In the genomic region with DNA sequence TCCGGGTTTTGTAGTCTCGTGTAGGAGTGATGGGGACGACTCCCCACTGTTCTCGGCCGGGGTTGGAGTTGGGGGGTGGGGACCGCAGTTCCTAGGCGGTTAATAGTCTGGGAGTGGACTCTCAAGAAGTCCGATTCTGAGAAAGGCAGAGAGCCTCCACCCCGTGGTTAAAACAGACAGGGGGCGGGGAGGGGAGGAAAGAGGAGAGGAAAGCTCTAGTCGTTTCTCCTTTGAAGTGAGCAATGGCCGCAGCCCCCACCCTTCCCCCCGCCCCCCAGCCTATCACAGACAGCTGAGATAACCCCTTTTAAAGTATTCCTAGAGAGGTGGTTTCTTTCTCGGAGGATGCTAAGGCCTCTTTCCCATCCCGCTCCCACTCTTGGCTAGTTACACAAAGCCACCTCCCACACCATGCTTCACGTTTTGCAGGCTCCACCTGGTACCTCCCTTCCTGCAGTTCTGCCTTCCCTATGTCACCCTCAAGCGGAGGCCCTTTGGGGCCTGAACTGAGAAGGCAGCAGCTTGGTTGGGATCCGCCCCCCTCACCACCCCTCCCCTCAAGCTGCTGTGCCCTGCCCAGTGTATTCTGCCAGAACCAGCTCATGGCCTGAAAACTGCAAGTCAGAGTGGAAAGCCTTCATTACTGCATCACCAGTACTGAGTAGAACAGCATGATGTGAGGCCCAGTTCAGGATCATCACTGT, we compare ENCODE assay signal across 2 cellular contexts.
A peak's percentile ranks its signal among the peaks of the same experiment; 100 is the strongest.
TF ChIP-seq lines count a peak whose summit lies in the region.

No MANE protein-coding gene starts in this region.

TF ChIP-seq in HCT116, 20 proteins besides CTCF, POLR2A, EP300 and RAD21:
- TF ChIP-seq SIN3A (IDR thresholded peaks at IDR 0.05; ENCODE audit: low read depth): no peak
- TF ChIP-seq TCF7L2 (IDR thresholded peaks at IDR 0.05; ENCODE audit: borderline replicate concordance, extremely low read depth, insufficient read depth, insufficient read length): peak; percentile 61

TF ChIP-seq in GM12878, 131 proteins besides CTCF, POLR2A, EP300 and RAD21:
- TF ChIP-seq HDGF (IDR thresholded peaks at IDR 0.05) (peak; percentile 70; the same call in 1 of the 2 replicates), NBN (IDR thresholded peaks at IDR 0.05) (0 out of 2 replicates have a peak, but pooled peaks have one; percentile 1)
- TF ChIP-seq, protein P1, sequence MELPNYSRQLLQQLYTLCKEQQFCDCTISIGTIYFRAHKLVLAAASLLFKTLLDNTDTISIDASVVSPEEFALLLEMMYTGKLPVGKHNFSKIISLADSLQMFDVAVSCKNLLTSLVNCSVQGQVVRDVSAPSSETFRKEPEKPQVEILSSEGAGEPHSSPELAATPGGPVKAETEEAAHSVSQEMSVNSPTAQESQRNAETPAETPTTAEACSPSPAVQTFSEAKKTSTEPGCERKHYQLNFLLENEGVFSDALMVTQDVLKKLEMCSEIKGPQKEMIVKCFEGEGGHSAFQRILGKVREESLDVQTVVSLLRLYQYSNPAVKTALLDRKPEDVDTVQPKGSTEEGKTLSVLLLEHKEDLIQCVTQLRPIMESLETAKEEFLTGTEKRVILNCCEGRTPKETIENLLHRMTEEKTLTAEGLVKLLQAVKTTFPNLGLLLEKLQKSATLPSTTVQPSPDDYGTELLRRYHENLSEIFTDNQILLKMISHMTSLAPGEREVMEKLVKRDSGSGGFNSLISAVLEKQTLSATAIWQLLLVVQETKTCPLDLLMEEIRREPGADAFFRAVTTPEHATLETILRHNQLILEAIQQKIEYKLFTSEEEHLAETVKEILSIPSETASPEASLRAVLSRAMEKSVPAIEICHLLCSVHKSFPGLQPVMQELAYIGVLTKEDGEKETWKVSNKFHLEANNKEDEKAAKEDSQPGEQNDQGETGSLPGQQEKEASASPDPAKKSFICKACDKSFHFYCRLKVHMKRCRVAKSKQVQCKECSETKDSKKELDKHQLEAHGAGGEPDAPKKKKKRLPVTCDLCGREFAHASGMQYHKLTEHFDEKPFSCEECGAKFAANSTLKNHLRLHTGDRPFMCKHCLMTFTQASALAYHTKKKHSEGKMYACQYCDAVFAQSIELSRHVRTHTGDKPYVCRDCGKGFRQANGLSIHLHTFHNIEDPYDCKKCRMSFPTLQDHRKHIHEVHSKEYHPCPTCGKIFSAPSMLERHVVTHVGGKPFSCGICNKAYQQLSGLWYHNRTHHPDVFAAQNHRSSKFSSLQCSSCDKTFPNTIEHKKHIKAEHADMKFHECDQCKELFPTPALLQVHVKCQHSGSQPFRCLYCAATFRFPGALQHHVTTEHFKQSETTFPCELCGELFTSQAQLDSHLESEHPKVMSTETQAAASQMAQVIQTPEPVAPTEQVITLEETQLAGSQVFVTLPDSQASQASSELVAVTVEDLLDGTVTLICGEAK (IDR thresholded peaks at IDR 0.05; ENCODE audit: borderline replicate concordance): no peak
